Comparison of ENCODE assay signal across 8 cellular contexts in the genomic region with DNA sequence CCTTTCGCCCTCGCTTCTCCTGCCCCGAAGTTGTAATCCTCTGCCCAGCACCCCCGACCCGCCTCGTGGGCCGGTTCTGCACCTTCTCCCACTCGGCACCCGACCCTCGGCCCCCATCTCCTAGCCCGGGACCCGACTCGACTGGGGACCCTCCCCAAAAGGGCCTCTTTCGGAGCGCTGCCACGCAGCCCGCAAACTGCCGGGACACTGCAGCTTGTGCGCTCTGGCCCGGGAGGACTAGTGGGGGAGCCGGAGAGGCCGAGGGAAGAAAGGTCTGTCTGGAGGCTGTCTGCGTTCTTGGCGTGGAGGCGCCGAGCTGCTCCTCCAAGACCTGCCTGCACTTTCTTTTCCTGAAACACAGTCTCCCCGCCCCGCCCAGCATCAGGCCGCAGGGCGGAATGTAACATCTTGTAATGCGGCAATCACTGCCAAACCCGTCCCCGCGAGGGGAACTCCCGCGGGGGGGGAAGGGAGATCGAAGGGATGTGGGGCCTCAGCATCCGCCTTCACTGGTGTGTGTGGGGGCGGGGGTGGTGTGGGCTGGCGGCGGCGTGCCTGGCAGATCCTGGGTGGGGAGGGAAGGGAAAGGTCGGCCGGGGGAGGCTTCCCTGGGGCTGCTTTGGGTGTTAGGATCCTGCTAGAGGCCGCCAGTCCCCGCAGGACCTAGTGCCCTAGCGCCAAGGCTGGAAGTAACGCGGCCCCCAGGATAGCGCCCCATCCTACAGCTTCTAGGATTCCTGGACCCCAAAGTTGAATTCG. TPM values are rescaled to one million over a fixed set of nuclear protein-coding genes. Genes with fewer than 3 reads are reported as not detected.
A peak's percentile ranks its signal among the peaks of the same experiment; 100 is the strongest.
DNase-seq lines count a peak whose midpoint lies in the region; ATAC-seq and TF ChIP-seq lines count a peak whose summit lies in the region.

No MANE protein-coding gene starts in this region.

- H3K27ac Mint-ChIP-seq in T-helper 17 cell (peak overlapping the region; percentile 49), immature natural killer cell (peak overlapping the region in 4 of 6 donors; percentile 4 to 81 (median 71))

- no peak for TF ChIP-seq CTCF in body of pancreas (IDR thresholded peaks at IDR 0.05)

- peak overlapping the region in 1 of 2 donors; percentile 28 for H3K4me3 ChIP-seq in body of pancreas

- 2 to 4% methylated on average over 22 to 49 of the region's 51 CpGs for whole genome bisulfite sequencing in body of pancreas, 2 donors

- H3K36me3 ChIP-seq in body of pancreas (replicated peaks in 1 of 2; ENCODE audit: insufficient read depth in 1 of 2, low read depth in 2 of 2) = no peaks in the 10 kb centered on the region

- intact Hi-C loops in body of pancreas (cut with DNase I) = no loop called here

- peak overlapping the region; percentile 86 for H3K4me3 Mint-ChIP-seq in T-helper 17 cell
- H3K4me3 Mint-ChIP-seq in immature natural killer cell = peak overlapping the region; percentile 83 to 94 (median 88)

- peaks cover 3 to 98% of the 10 kb centered on the region in 2 donors for H3K27me3 ChIP-seq in body of pancreas

- peak; percentile 53 for DNase-seq in DMS 273 treated with DMSO at 0.1 percent for 48 hours (lab: John Stamatoyannopoulos, UW)
- peak; percentile 72 for DNase-seq in HT1080 (ENCODE audit: low read depth)
- peak; percentile 59 to 67 (median 61) for DNase-seq in T-helper 17 cell
- DNase-seq in body of pancreas = peak in 1 of 4 donors; percentile 39
- peak; percentile 79 to 80 (median 79) for DNase-seq in immature natural killer cell
- DNase-seq in stimulated activated CD4-positive, alpha-beta T cell treated with anti-CD3 and anti-CD28 coated beads, Interleukin-4, amount 100 ng/mL, for 1 hour = peak; percentile 61
- no peak for DNase-seq in DMS153 treated with DMSO at 0.1 percent for 48 hours (lab: John Stamatoyannopoulos, UW; ENCODE audit: unreplicated experiment)

- H3K36me3 Mint-ChIP-seq in T-helper 17 cell (ENCODE audit: low read depth) = peaks cover 4% of the 10 kb centered on the region
- H3K36me3 Mint-ChIP-seq in immature natural killer cell = peaks cover 0 to 5% (median 0%) of the 10 kb centered on the region in 3 donors

- no peak for TF ChIP-seq POLR2A in body of pancreas (IDR thresholded peaks at IDR 0.05)

- peaks cover 23% of the 10 kb centered on the region for H3K4me1 Mint-ChIP-seq in T-helper 17 cell
- H3K4me1 Mint-ChIP-seq in immature natural killer cell = peaks cover 36 to 47% of the 10 kb centered on the region in 2 donors

- peaks cover 0 to 20% (median 0%) of the 10 kb centered on the region in 6 donors for H3K9me3 Mint-ChIP-seq in immature natural killer cell

- H3K27ac ChIP-seq in body of pancreas = no peak overlapping the region

- peaks cover 49% of the 10 kb centered on the region for H3K4me1 ChIP-seq in body of pancreas

- peak; percentile 90 for ATAC-seq in T-helper 17 cell
- peak; percentile 20 for ATAC-seq in body of pancreas
- no peak for ATAC-seq in HG02623 (IDR thresholded peaks at IDR 0.05; ENCODE audit: unreplicated experiment)

- H3K9me3 ChIP-seq in T-helper 17 cell (ENCODE audit: control insufficient read depth, low read length, poor library complexity, severe bottlenecking) (no peaks in the 10 kb centered on the region), body of pancreas (no peaks in the 10 kb centered on the region)

- peaks cover 66% of the 10 kb centered on the region for H3K27me3 Mint-ChIP-seq in T-helper 17 cell
- peaks cover 54 to 81% (median 72%) of the 10 kb centered on the region in 3 donors for H3K27me3 Mint-ChIP-seq in immature natural killer cell (ENCODE audit: low read depth in 3 of 3)

RNA-seq across cellular contexts. Expression of a gene that starts 7.4 kb away (rescaled TPM):
- total RNA-seq in HT1080 (2014; rRNA removed; shearing (Covaris generic)) = 0.53 and 1.1 TPM in 2 replicates
- 1.4 TPM in 2 replicates for polyA plus RNA-seq in HT1080 (2015; cell fraction: cytosol; rRNA removed)
- polyA plus RNA-seq in HT1080 (2015; cell fraction: nucleus; rRNA removed) = 1.2 and 1.5 TPM in 2 replicates
- not detected for total RNA-seq in T-helper 17 cell
- not detected for total RNA-seq in body of pancreas
- under 1 TPM in 2 of 3 donors, not detected in 1; 0.10 to 0.37 TPM for polyA plus RNA-seq in immature natural killer cell

RNA-seq across cellular contexts. Expression of a gene that starts 10.0 kb away (rescaled TPM):
- 5.8 and 9.7 TPM in 2 replicates for total RNA-seq in HT1080 (2014; rRNA removed; shearing (Covaris generic))
- 9.4 and 9.6 TPM in 2 replicates for polyA plus RNA-seq in HT1080 (2015; cell fraction: cytosol; rRNA removed)
- polyA plus RNA-seq in HT1080 (2015; cell fraction: nucleus; rRNA removed) = 17.7 and 18.8 TPM in 2 replicates
- not detected for total RNA-seq in T-helper 17 cell
- not detected for total RNA-seq in body of pancreas
- polyA plus RNA-seq in immature natural killer cell = not detected
